ENCODE assay signal across 13 cellular contexts in the genomic region with DNA sequence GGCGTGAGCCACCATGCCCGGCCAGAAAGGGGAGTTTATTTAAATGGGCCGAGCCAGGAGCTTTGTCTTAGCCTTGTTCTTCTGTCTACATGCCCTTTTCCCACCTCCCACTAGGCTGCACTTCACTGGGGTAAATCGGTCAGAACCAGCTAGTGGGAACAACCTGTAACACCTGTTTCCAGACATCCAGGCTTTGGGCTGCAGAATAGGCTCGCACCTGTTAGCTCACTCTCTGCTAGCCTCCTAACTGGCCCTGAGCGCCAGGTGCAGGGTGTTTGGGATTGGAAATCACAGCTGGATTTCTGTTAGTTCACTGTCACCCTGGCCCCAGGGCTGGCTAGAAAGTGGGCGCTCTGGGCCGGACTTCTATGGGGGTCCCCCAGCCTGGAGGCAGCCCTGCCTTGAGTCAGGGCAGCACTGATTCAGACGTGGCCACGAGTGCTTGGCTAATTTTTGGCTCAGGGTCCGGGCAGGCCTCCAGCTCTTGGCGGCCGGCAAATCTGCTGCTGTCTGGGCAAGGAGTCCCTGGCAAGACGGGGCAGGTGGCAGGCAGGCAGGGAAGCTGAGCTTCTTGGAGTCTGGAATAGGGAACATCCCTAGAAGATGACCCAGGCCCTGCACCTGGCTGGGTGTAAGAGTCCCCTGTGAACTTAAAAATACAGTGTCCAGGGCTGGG. TPM values are rescaled to one million over a fixed set of nuclear protein-coding genes. Genes with fewer than 3 reads are reported as not detected.
DNase-seq lines count a peak whose midpoint lies in the region; ATAC-seq and TF ChIP-seq lines count a peak whose summit lies in the region.
"Had no signal": no experiment of that assay in that cellular context is flagged by ENCODE, and none has a peak within 500 bp of the region (broad histone marks: within the 10 kb centered on the region; RNA-seq: fewer than 3 reads in every experiment).

No MANE protein-coding gene starts in this region.

- intact Hi-C loops in sigmoid colon (cut with DNase I), result loop anchor here (5.0 kb wide), 1 partner anchor 50 kb away; a partner anchor contains a TSS

- H3K4me1 Mint-ChIP-seq in immature natural killer cell, result no peaks in the 10 kb centered on the region

- no peak for TF ChIP-seq POLR2A in sigmoid colon (IDR thresholded peaks at IDR 0.05)

- H3K9me3 Mint-ChIP-seq in immature natural killer cell, result no peaks in the 10 kb centered on the region

- TF ChIP-seq EP300 in sigmoid colon (IDR thresholded peaks at IDR 0.05), result peak in 1 of 4 donors; percentile 42

- H3K4me3 Mint-ChIP-seq in immature natural killer cell, result no peak overlapping the region
- H3K4me3 Mint-ChIP-seq: IgD-negative memory B cell had no signal

- H3K4me1 ChIP-seq in foreskin keratinocyte (no peaks in the 10 kb centered on the region), sigmoid colon (peaks cover 0 to 43% (median 30%) of the 10 kb centered on the region in 4 donors)

- ATAC-seq in foreskin keratinocyte (peak; percentile 27), HG03571 (IDR thresholded peaks at IDR 0.05; ENCODE audit: unreplicated experiment) (no peak), GM18861 (IDR thresholded peaks at IDR 0.05; ENCODE audit: unreplicated experiment) (no peak), GM18873 (IDR thresholded peaks at IDR 0.05; ENCODE audit: low FRiP score, unreplicated experiment) (no peak)

- no peak for TF ChIP-seq CTCF in LNCaP clone FGC (IDR thresholded peaks at IDR 0.05; ENCODE audit: control insufficient read depth, extremely low read depth, insufficient read depth)
- no peak for TF ChIP-seq CTCF in foreskin keratinocyte (conservative IDR thresholded peaks at IDR 0.05)
- no peak for TF ChIP-seq CTCF in sigmoid colon (IDR thresholded peaks at IDR 0.05)

- no peak overlapping the region for H3K27ac ChIP-seq in foreskin keratinocyte
- peak overlapping the region; percentile 41 to 78 (median 71) for H3K27ac ChIP-seq in sigmoid colon
- H3K27ac ChIP-seq: thoracic aorta had no signal

- peak; percentile 69 for DNase-seq in LNCaP clone FGC (ENCODE audit: low read depth)
- peak; percentile 68 for DNase-seq in NCI-H69 (lab: John Stamatoyannopoulos, UW)
- no peak for DNase-seq in foreskin keratinocyte
- DNase-seq in sigmoid colon, result peak; percentile 91
- no peak for DNase-seq in immature natural killer cell
- DNase-seq: amniotic stem cell, DMS79, T-helper 9 cell had no signal

- no peak overlapping the region for H3K4me3 ChIP-seq in LNCaP clone FGC (ENCODE audit: low read depth, low read length)
- H3K4me3 ChIP-seq in sigmoid colon, result no peak overlapping the region
- H3K4me3 ChIP-seq: thoracic aorta had no signal

- no peaks in the 10 kb centered on the region for H3K9me3 ChIP-seq in sigmoid colon
- H3K9me3 ChIP-seq: thoracic aorta had no signal

- H3K27me3 ChIP-seq in foreskin keratinocyte (no peaks in the 10 kb centered on the region), sigmoid colon (no peaks in the 10 kb centered on the region)

- H3K36me3 ChIP-seq in sigmoid colon, result no peaks in the 10 kb centered on the region
- H3K36me3 ChIP-seq: thoracic aorta had no signal

- H3K36me3 Mint-ChIP-seq in immature natural killer cell, result no peaks in the 10 kb centered on the region

- 70 to 85% methylated on average over 14 of the region's 14 CpGs for WGBS in sigmoid colon, 2 donors

- H3K27me3 Mint-ChIP-seq in immature natural killer cell (ENCODE audit: low read depth in 3 of 3), result peaks cover 2 to 7% (median 3%) of the 10 kb centered on the region in 3 donors

- H3K27ac Mint-ChIP-seq in immature natural killer cell, result no peak overlapping the region
- H3K27ac Mint-ChIP-seq: IgD-negative memory B cell had no signal

RNA-seq across cellular contexts. Expression of a gene that starts 48.6 kb away (rescaled TPM):
- total RNA-seq in foreskin keratinocyte, result 23.8 and 27.1 TPM in 2 replicates
- 35.4 and 36.7 TPM in 2 replicates for polyA plus RNA-seq in foreskin keratinocyte
- 10 to 100 TPM; 15.0 to 24.2 (median 17.9) TPM for total RNA-seq in sigmoid colon
- polyA plus RNA-seq in sigmoid colon, result 10 to 100 TPM in 1 of 3 donors, 1 to 10 TPM in 2; 1.8 to 13.6 (median 3.5) TPM
- polyA plus RNA-seq in immature natural killer cell, result not detected
- polyA plus RNA-seq: IgD-negative memory B cell had no signal

Comparison
In these comparisons a context has a peak if more than half of its experiments do, and no peak if none do; other contexts are left out.
1. DNase-seq: peak in LNCaP clone FGC (single experiment), NCI-H69 (single experiment) and sigmoid colon (single experiment); none in foreskin keratinocyte (0 of 2) and immature natural killer cell (0 of 3).